Comparison of ENCODE assay signal across 12 cellular contexts in genomic region chr19:54606891-54607781, GRCh38. TPM values are rescaled to one million over a fixed set of nuclear protein-coding genes. Genes with fewer than 3 reads are reported as not detected.
DNase-seq lines count a peak whose midpoint lies in the region; ATAC-seq and TF ChIP-seq lines count a peak whose summit lies in the region.
"Had no signal": no experiment of that assay in that cellular context is flagged by ENCODE, and none has a peak within 500 bp of the region (broad histone marks: within the 10 kb centered on the region; RNA-seq: fewer than 3 reads in every experiment).

No MANE protein-coding gene starts in this region.

- no peak overlapping the region for H3K9ac ChIP-seq in endodermal cell (ENCODE audit: extremely low read depth, low read length, poor library complexity, severe bottlenecking)

- H3K4me3 ChIP-seq in left lung (no peak overlapping the region), endodermal cell (ENCODE audit: low read length) (no peak overlapping the region), H7 (ENCODE audit: insufficient read depth, low read depth, low read length) (no peak overlapping the region)
- H3K4me3 ChIP-seq: gastroesophageal sphincter had no signal

- H3K27ac ChIP-seq in left lung (peak overlapping the region in 1 of 2 donors; percentile 76), endodermal cell (ENCODE audit: low read depth, low read length) (no peak overlapping the region), foreskin keratinocyte (no peak overlapping the region)
- H3K27ac ChIP-seq: gastroesophageal sphincter had no signal

- H3K36me3 Mint-ChIP-seq in endodermal cell (ENCODE audit: low read depth) = peaks cover 3% of the 10 kb centered on the region
- H3K36me3 Mint-ChIP-seq: type B pancreatic cell had no signal

- no peaks in the 10 kb centered on the region for H3K4me1 Mint-ChIP-seq in endodermal cell

- H3K4me3 Mint-ChIP-seq in endodermal cell = no peak overlapping the region
- H3K4me3 Mint-ChIP-seq: type B pancreatic cell had no signal

- 75 to 76% methylated on average over 13 to 16 of the region's 16 CpGs for WGBS in endodermal cell (ENCODE audit: insufficient coverage in 1 of 2, insufficient read length in 1 of 2), 2 experiments

- intact Hi-C loops in left lung (cut with DNase I) = no loop called here

- peaks cover 93% of the 10 kb centered on the region for H3K9me3 Mint-ChIP-seq in endodermal cell

- no peak for TF ChIP-seq CTCF in left lung (IDR thresholded peaks at IDR 0.05)
- TF ChIP-seq CTCF in endodermal cell (conservative IDR thresholded peaks at IDR 0.05) = no peak
- TF ChIP-seq CTCF in foreskin keratinocyte (conservative IDR thresholded peaks at IDR 0.05) = no peak

- H3K4me1 ChIP-seq in left lung (peaks cover 0 to 11% of the 10 kb centered on the region in 2 donors), endodermal cell (ENCODE audit: control insufficient read depth, insufficient read depth, low read length) (no peaks in the 10 kb centered on the region), foreskin keratinocyte (no peaks in the 10 kb centered on the region)
- H3K4me1 ChIP-seq: gastroesophageal sphincter had no signal

- H3K9me3 ChIP-seq in left lung = peaks cover 0 to 6% of the 10 kb centered on the region in 2 donors
- H3K9me3 ChIP-seq in endodermal cell (ENCODE audit: control insufficient read depth, low read length) = peaks cover 81% of the 10 kb centered on the region

- no peaks in the 10 kb centered on the region for H3K27me3 Mint-ChIP-seq in endodermal cell (ENCODE audit: insufficient read depth)
- H3K27me3 Mint-ChIP-seq: type B pancreatic cell had no signal

- ATAC-seq in GM18858 (IDR thresholded peaks at IDR 0.05; ENCODE audit: unreplicated experiment) (peak; percentile 51), HG02642 (IDR thresholded peaks at IDR 0.05; ENCODE audit: poor library complexity, unreplicated experiment) (peak; percentile 64), left lung (peak; percentile 81), foreskin keratinocyte (no peak)
- ATAC-seq: gastroesophageal sphincter had no signal

- no peak overlapping the region for H3K27ac Mint-ChIP-seq in endodermal cell
- H3K27ac Mint-ChIP-seq: type B pancreatic cell had no signal

- DNase-seq in left lung = no peak
- no peak for DNase-seq in endodermal cell
- no peak for DNase-seq in H7
- no peak for DNase-seq in foreskin keratinocyte
- DNase-seq: activated CD8-positive, alpha-beta memory T cell treated with anti-CD3 and anti-CD28 coated beads, Interleukin-2, amount 50 U/mL, for 48 hours; central memory CD4-positive, alpha-beta T cell; NCI-H446 treated with DMSO at 0.1 percent for 48 hours; SW 1271 had no signal

- H3K36me3 ChIP-seq in left lung (no peaks in the 10 kb centered on the region), endodermal cell (ENCODE audit: control insufficient read depth, insufficient read depth, low read length) (no peaks in the 10 kb centered on the region), H7 (replicated peaks; ENCODE audit: control insufficient read depth, insufficient read depth, low read length) (no peaks in the 10 kb centered on the region)
- H3K36me3 ChIP-seq: gastroesophageal sphincter had no signal

- H3K27me3 ChIP-seq in left lung (peaks cover 0 to 31% of the 10 kb centered on the region in 2 donors), endodermal cell (ENCODE audit: control insufficient read depth, insufficient read depth, low read length, poor library complexity, severe bottlenecking) (no peaks in the 10 kb centered on the region), H7 (ENCODE audit: control insufficient read depth, insufficient read depth, low read length) (no peaks in the 10 kb centered on the region), foreskin keratinocyte (no peaks in the 10 kb centered on the region)

RNA-seq across cellular contexts. Expression of gene LILRA1, which starts 13.7 kb away (rescaled TPM):
- 10 to 100 TPM in 1 of 2 donors, 1 to 10 TPM in 1; 1.8 to 13.5 TPM for total RNA-seq in left lung
- not detected for total RNA-seq in endodermal cell
- polyA plus RNA-seq in endodermal cell (2013, experiment 1 of 2) = not detected
- not detected for polyA plus RNA-seq in endodermal cell (2013, experiment 2 of 2)
- not detected in 2 replicates for total RNA-seq in H7 (2014; rRNA removed; shearing (Covaris generic))
- not detected in 2 replicates for total RNA-seq in foreskin keratinocyte
- polyA plus RNA-seq in foreskin keratinocyte = not detected in 2 replicates

RNA-seq across cellular contexts. Expression of gene LILRB1, which starts 23.1 kb away (rescaled TPM):
- total RNA-seq in left lung = 10 to 100 TPM; 10.9 to 47.3 TPM
- not detected for total RNA-seq in endodermal cell
- not detected for polyA plus RNA-seq in endodermal cell (2013, experiment 1 of 2)
- not detected for polyA plus RNA-seq in endodermal cell (2013, experiment 2 of 2)
- not detected in 2 replicates for total RNA-seq in H7 (2014; rRNA removed; shearing (Covaris generic))
- total RNA-seq in foreskin keratinocyte = not detected in 2 replicates
- polyA plus RNA-seq in foreskin keratinocyte = not detected in 2 replicates

RNA-seq across cellular contexts. Expression of gene LILRA2, which starts 33.5 kb away (rescaled TPM):
- total RNA-seq in left lung = 10 to 100 TPM in 1 of 2 donors, 1 to 10 TPM in 1; 6.2 to 39.7 TPM
- not detected for total RNA-seq in endodermal cell
- not detected for polyA plus RNA-seq in endodermal cell (2013, experiment 1 of 2)
- polyA plus RNA-seq in endodermal cell (2013, experiment 2 of 2) = not detected
- total RNA-seq in H7 (2014; rRNA removed; shearing (Covaris generic)) = not detected in 2 replicates
- not detected in 2 replicates for total RNA-seq in foreskin keratinocyte
- not detected in 2 replicates for polyA plus RNA-seq in foreskin keratinocyte

RNA-seq across cellular contexts. Expression of gene LILRB4, which starts 55.6 kb away (rescaled TPM):
- total RNA-seq in left lung (10 to 100 TPM; 16.5 to 44.4 TPM), endodermal cell (not detected), foreskin keratinocyte (not detected in 2 replicates)
- not detected for polyA plus RNA-seq in endodermal cell (2013, experiment 1 of 2)
- not detected for polyA plus RNA-seq in endodermal cell (2013, experiment 2 of 2)
- not detected in 2 replicates for total RNA-seq in H7 (2014; rRNA removed; shearing (Covaris generic))
- polyA plus RNA-seq in foreskin keratinocyte = not detected in 2 replicates

Comparison
In these comparisons a context has a peak if more than half of its experiments do, and no peak if none do; other contexts are left out.
1. RNA of gene LILRB1, which starts 23.1 kb away (total RNA-seq): 10.9 to 47.3 TPM in left lung; not detected in endodermal cell, not detected in H7 and not detected in foreskin keratinocyte; every median in the first group is over 10 times any median in the second.